ENCODE assay signal across 22 cellular contexts in genomic region chr6:54695815-54696214, GRCh38.
"Had no signal": no experiment of that assay in that cellular context is flagged by ENCODE, and none has a peak within 500 bp of the region (broad histone marks: within the 10 kb centered on the region; RNA-seq: fewer than 3 reads in every experiment).

No MANE protein-coding gene starts in this region.

- H3K36me3 ChIP-seq: gastrocnemius medialis, heart right ventricle, left lung, ovary, stomach, thoracic aorta had no signal

- H3K4me1 Mint-ChIP-seq: activated CD8-positive, alpha-beta memory T cell treated with anti-CD3 and anti-CD28 coated beads, Interleukin-2, amount 10 ng/mL, durations not matched to agents 7 days and 5 days had no signal

- H3K4me1 ChIP-seq: gastrocnemius medialis, heart right ventricle, left lung had no signal

- DNase-seq: activated CD4-positive, alpha-beta T cell treated with anti-CD3 and anti-CD28 coated beads for 1 hour; activated CD4-positive, alpha-beta T cell treated with anti-CD3 and anti-CD28 coated beads, Interleukin-2, amount 50 U/mL, for 48 hours; activated CD8-positive, alpha-beta memory T cell treated with anti-CD3 and anti-CD28 coated beads, Interleukin-2, amount 10 ng/mL, durations not matched to agents 7 days and 5 days; activated effector memory CD4-positive, alpha-beta T cell treated with anti-CD3 and anti-CD28 coated beads, Interleukin-2, amount 50 U/mL, for 16 hours; activated T-cell treated with anti-CD3 and anti-CD28 coated beads, Interleukin-2, amount 50 U/mL, for 24 hours; amniotic stem cell; body of pancreas; central memory CD4-positive, alpha-beta T cell; cortex of kidney; effector memory CD4-positive, alpha-beta T cell; gastrocnemius medialis; heart right ventricle; left lung; ovary; stimulated activated CD4-positive, alpha-beta T cell treated with anti-CD3 and anti-CD28 coated beads, Interleukin-4, amount 100 ng/mL, for 4 hours; stomach had no signal

- H3K27me3 ChIP-seq: body of pancreas, gastrocnemius medialis, heart right ventricle, left lung, ovary, stomach had no signal

- H3K36me3 Mint-ChIP-seq: activated CD8-positive, alpha-beta memory T cell treated with anti-CD3 and anti-CD28 coated beads, Interleukin-2, amount 10 ng/mL, durations not matched to agents 7 days and 5 days; activated naive CD4-positive, alpha-beta T cell treated with anti-CD3 and anti-CD28 coated beads, Interleukin-2, amount 50 U/mL, for 72 hours had no signal

- H3K9me3 ChIP-seq: body of pancreas, gastrocnemius medialis, heart right ventricle, left lung, ovary, stomach, thoracic aorta had no signal

- H3K27ac Mint-ChIP-seq: activated CD8-positive, alpha-beta memory T cell treated with anti-CD3 and anti-CD28 coated beads, Interleukin-2, amount 10 ng/mL, durations not matched to agents 7 days and 5 days; activated naive CD4-positive, alpha-beta T cell treated with anti-CD3 and anti-CD28 coated beads, Interleukin-2, amount 50 U/mL, for 72 hours; activated T-cell treated with anti-CD3 and anti-CD28 coated beads, Interleukin-2, amount 50 U/mL, for 24 hours had no signal

- H3K27me3 Mint-ChIP-seq: activated CD8-positive, alpha-beta memory T cell treated with anti-CD3 and anti-CD28 coated beads, Interleukin-2, amount 10 ng/mL, durations not matched to agents 7 days and 5 days; activated T-cell treated with anti-CD3 and anti-CD28 coated beads, Interleukin-2, amount 50 U/mL, for 24 hours had no signal

- FAIRE-seq: keratinocyte, TTC549 had no signal

- H3K4me3 ChIP-seq: body of pancreas, gastrocnemius medialis, heart right ventricle, left lung, ovary, stomach, thoracic aorta had no signal

- H3K27ac ChIP-seq: body of pancreas, epithelial cell of prostate, gastrocnemius medialis, heart right ventricle, left lung, ovary, stomach, thoracic aorta had no signal

- H3K9me3 Mint-ChIP-seq: activated T-cell treated with anti-CD3 and anti-CD28 coated beads, Interleukin-2, amount 50 U/mL, for 24 hours; neural crest cell had no signal

- H3K4me3 Mint-ChIP-seq: activated CD8-positive, alpha-beta memory T cell treated with anti-CD3 and anti-CD28 coated beads, Interleukin-2, amount 10 ng/mL, durations not matched to agents 7 days and 5 days; activated T-cell treated with anti-CD3 and anti-CD28 coated beads, Interleukin-2, amount 50 U/mL, for 24 hours; neural crest cell had no signal
